1 cellular context compared by ENCODE assay signal in the genomic region with DNA sequence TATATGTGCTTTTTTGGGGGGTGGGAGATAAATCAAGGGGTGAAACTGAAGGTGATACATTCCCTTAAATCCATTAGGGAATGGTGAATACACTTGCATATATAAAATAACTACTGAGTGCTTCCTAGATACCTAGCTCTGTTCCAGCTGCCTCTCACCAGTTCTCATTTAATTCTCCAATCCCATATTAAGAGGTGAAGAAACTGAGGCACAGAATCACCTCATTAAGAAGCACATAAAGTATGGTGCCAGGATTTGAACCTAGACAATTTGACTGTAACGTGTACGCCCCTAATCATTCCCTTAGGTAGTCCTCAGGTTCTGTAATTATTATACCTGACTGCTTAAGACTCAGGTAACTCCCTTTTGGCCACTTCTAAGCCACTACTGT.
TF ChIP-seq lines count a peak whose summit lies in the region.

No MANE protein-coding gene starts in this region.

TF ChIP-seq in HCT116, 20 proteins besides CTCF, POLR2A, EP300 and RAD21 (continued from another document):
- TF ChIP-seq, protein P1, sequence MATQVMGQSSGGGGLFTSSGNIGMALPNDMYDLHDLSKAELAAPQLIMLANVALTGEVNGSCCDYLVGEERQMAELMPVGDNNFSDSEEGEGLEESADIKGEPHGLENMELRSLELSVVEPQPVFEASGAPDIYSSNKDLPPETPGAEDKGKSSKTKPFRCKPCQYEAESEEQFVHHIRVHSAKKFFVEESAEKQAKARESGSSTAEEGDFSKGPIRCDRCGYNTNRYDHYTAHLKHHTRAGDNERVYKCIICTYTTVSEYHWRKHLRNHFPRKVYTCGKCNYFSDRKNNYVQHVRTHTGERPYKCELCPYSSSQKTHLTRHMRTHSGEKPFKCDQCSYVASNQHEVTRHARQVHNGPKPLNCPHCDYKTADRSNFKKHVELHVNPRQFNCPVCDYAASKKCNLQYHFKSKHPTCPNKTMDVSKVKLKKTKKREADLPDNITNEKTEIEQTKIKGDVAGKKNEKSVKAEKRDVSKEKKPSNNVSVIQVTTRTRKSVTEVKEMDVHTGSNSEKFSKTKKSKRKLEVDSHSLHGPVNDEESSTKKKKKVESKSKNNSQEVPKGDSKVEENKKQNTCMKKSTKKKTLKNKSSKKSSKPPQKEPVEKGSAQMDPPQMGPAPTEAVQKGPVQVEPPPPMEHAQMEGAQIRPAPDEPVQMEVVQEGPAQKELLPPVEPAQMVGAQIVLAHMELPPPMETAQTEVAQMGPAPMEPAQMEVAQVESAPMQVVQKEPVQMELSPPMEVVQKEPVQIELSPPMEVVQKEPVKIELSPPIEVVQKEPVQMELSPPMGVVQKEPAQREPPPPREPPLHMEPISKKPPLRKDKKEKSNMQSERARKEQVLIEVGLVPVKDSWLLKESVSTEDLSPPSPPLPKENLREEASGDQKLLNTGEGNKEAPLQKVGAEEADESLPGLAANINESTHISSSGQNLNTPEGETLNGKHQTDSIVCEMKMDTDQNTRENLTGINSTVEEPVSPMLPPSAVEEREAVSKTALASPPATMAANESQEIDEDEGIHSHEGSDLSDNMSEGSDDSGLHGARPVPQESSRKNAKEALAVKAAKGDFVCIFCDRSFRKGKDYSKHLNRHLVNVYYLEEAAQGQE (IDR thresholded peaks at IDR 0.05; ENCODE audit: low read depth), result no peak
- TF ChIP-seq ZFX (IDR thresholded peaks at IDR 0.05) (no peak), POLR2AphosphoS5 (IDR thresholded peaks at IDR 0.05; ENCODE audit: low read depth, low read length) (no peak), JUND (IDR thresholded peaks at IDR 0.05) (no peak), FOSL1 (IDR thresholded peaks at IDR 0.05; ENCODE audit: low read depth) (no peak), EZH2phosphoT487 (IDR thresholded peaks at IDR 0.05; ENCODE audit: borderline replicate concordance) (no peak), SP1 (IDR thresholded peaks at IDR 0.05; ENCODE audit: low read depth) (no peak), SRF (IDR thresholded peaks at IDR 0.05; ENCODE audit: low read depth) (no peak), CBX3 (IDR thresholded peaks at IDR 0.05; ENCODE audit: low read depth) (no peak), TCF7L2 (IDR thresholded peaks at IDR 0.05; ENCODE audit: borderline replicate concordance, extremely low read depth, insufficient read depth, insufficient read length) (no peak), ZBTB33 (IDR thresholded peaks at IDR 0.05; ENCODE audit: extremely low read depth, insufficient replicate concordance, low read length) (no peak), YY1 (IDR thresholded peaks at IDR 0.05; ENCODE audit: extremely low read depth, insufficient replicate concordance, low read depth, low read length) (no peak), ATF3 (IDR thresholded peaks at IDR 0.05) (no peak)
- TF ChIP-seq, protein P2, sequence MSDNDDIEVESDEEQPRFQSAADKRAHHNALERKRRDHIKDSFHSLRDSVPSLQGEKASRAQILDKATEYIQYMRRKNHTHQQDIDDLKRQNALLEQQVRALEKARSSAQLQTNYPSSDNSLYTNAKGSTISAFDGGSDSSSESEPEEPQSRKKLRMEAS (IDR thresholded peaks at IDR 0.05), result no peak
